7 cellular contexts compared by ENCODE assay signal in the genomic region with DNA sequence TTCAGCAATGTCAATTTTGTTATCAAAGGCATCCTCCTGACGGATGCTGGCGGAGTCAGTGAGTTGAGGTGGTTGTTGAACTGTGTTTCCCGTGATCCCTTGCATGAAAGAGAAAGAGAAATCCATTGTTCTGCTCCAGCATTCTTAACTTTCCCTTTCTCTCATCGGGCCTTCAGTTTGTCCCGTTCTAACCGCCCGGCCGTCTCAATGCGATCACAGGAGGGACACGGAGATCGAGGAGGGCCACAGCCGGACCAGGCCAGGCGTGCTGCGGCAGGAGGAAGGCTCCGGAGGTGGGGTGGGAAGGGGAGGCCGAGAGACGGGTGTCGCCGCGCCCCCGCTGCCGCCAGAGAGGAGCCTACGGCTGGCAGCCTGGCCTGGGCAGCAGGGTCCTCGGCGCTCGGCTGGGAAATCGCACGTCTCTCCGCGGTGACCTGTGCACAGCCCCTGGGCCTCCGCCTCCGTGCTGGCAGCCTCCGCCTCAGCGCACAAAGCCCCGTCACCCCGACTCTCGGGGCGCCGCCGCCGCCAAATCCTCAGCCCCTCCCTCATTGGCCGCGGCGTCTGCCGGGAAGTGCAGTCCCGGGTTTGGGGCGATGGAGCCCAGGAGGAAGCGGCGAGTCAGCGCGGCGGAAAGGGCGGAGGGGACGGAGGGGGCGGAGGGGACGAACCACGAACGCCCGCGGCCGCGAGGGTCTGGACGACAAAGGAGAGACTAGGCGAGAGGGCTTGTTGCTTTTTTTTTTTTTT. TPM values are rescaled to one million over a fixed set of nuclear protein-coding genes. Genes with fewer than 3 reads are reported as not detected.
DNase-seq lines count a peak whose midpoint lies in the region; ATAC-seq and TF ChIP-seq lines count a peak whose summit lies in the region.

No MANE protein-coding gene starts in this region.

- H3K27ac ChIP-seq in right cardiac atrium (ENCODE audit: low read length) (peak overlapping the region; percentile 82), psoas muscle (peak overlapping the region; percentile 77), upper lobe of right lung (peak overlapping the region; percentile 96)

- H3K4me1 ChIP-seq in right cardiac atrium (ENCODE audit: control insufficient read depth, insufficient read depth, low read length) (no peaks in the 10 kb centered on the region), psoas muscle (peaks cover 6% of the 10 kb centered on the region), upper lobe of right lung (peaks cover 4% of the 10 kb centered on the region)

- TF ChIP-seq CTCF in psoas muscle (IDR thresholded peaks at IDR 0.05): no peak
- no peak for TF ChIP-seq CTCF in upper lobe of right lung (IDR thresholded peaks at IDR 0.05)

- ATAC-seq in GM18520 (IDR thresholded peaks at IDR 0.05; ENCODE audit: unreplicated experiment): peak; percentile 41
- peak; percentile 62 for ATAC-seq in HG03439 (IDR thresholded peaks at IDR 0.05; ENCODE audit: unreplicated experiment)
- peak; percentile 97 for ATAC-seq in right cardiac atrium
- ATAC-seq in psoas muscle: peak; percentile 57 to 93 (median 80)
- ATAC-seq in upper lobe of right lung: peak; percentile 96

- peak in 57 of 58 donors; percentile 24 to 83 (median 71) for DNase-seq in anterior cingulate cortex (lab: John Stamatoyannopoulos, UW)
- peak; percentile 88 to 95 (median 94) for DNase-seq in right cardiac atrium
- peak; percentile 83 to 84 for DNase-seq in psoas muscle
- peak; percentile 92 for DNase-seq in upper lobe of right lung

- H3K9me3 Mint-ChIP-seq in T-helper 1 cell treated with Interleukin-12 subunit alpha and Interleukin-12 subunit beta and Interleukin-4 antibody, amounts not matched to agents 30 μg/mL and 1 μg/mL, for 36 hours: no peaks in the 10 kb centered on the region

- H3K4me3 Mint-ChIP-seq in T-helper 1 cell treated with Interleukin-12 subunit alpha and Interleukin-12 subunit beta and Interleukin-4 antibody, amounts not matched to agents 30 μg/mL and 1 μg/mL, for 36 hours: peak overlapping the region; percentile 94

- H3K9me3 ChIP-seq in right cardiac atrium (ENCODE audit: control insufficient read depth, low read length) (no peaks in the 10 kb centered on the region), psoas muscle (no peaks in the 10 kb centered on the region), upper lobe of right lung (no peaks in the 10 kb centered on the region)

- H3K27me3 Mint-ChIP-seq in T-helper 1 cell treated with Interleukin-12 subunit alpha and Interleukin-12 subunit beta and Interleukin-4 antibody, amounts not matched to agents 30 μg/mL and 1 μg/mL, for 36 hours (ENCODE audit: low read depth): peaks cover 31% of the 10 kb centered on the region

- intact Hi-C loops in right cardiac atrium (cut with DNase I) (no loop called here), psoas muscle (cut with DNase I) (no loop called here), upper lobe of right lung (cut with DNase I) (no loop called here)

- peak overlapping the region; percentile 76 for H3K4me3 ChIP-seq in right cardiac atrium (ENCODE audit: low read length)
- H3K4me3 ChIP-seq in psoas muscle: peak overlapping the region; percentile 78
- peak overlapping the region; percentile 71 for H3K4me3 ChIP-seq in upper lobe of right lung

- H3K36me3 ChIP-seq in psoas muscle (ENCODE audit: insufficient read depth in 1 of 2, low read depth in 1 of 2) (no peaks in the 10 kb centered on the region), upper lobe of right lung (no peaks in the 10 kb centered on the region)

- H3K27ac Mint-ChIP-seq in T-helper 1 cell treated with Interleukin-12 subunit alpha and Interleukin-12 subunit beta and Interleukin-4 antibody, amounts not matched to agents 30 μg/mL and 1 μg/mL, for 36 hours: peak overlapping the region; percentile 99

- H3K27me3 ChIP-seq in right cardiac atrium (ENCODE audit: control insufficient read depth, insufficient read depth) (no peaks in the 10 kb centered on the region), psoas muscle (ENCODE audit: insufficient read depth in 3 of 3, low read length in 2 of 3) (peaks cover 0 to 16% (median 0%) of the 10 kb centered on the region in 3 donors), upper lobe of right lung (no peaks in the 10 kb centered on the region)

- H3K36me3 Mint-ChIP-seq in T-helper 1 cell treated with Interleukin-12 subunit alpha and Interleukin-12 subunit beta and Interleukin-4 antibody, amounts not matched to agents 30 μg/mL and 1 μg/mL, for 36 hours (ENCODE audit: low read depth): peaks cover 2% of the 10 kb centered on the region

- WGBS in right cardiac atrium: under 1% methylated on average over 64 of the region's 64 CpGs
- WGBS in psoas muscle, 3 donors: 1 to 2% (median 1%) methylated on average over 57 to 64 of the region's 64 CpGs

- peaks cover 10% of the 10 kb centered on the region for H3K4me1 Mint-ChIP-seq in T-helper 1 cell treated with Interleukin-12 subunit alpha and Interleukin-12 subunit beta and Interleukin-4 antibody, amounts not matched to agents 30 μg/mL and 1 μg/mL, for 36 hours (ENCODE audit: low read depth)

RNA-seq across cellular contexts. Expression of gene SOST, which starts 38.1 kb away (rescaled TPM):
- total RNA-seq in right cardiac atrium (1 to 10 TPM in 1 of 4 donors, under 1 TPM in 2, not detected in 1; 0.29 to 2.0 (median 0.34) TPM), psoas muscle (not detected), upper lobe of right lung (not detected)
- polyA plus RNA-seq in right cardiac atrium (1.6 TPM), psoas muscle (not detected)

RNA-seq across cellular contexts. Expression of gene DUSP3, which starts 58.3 kb away (rescaled TPM):
- total RNA-seq in right cardiac atrium (100 to 1,000 TPM; 144 to 180 (median 154) TPM), psoas muscle (100 to 1,000 TPM; 191 to 253 (median 209) TPM), upper lobe of right lung (100.0 TPM)
- polyA plus RNA-seq in right cardiac atrium (137 TPM), psoas muscle (100 to 1,000 TPM in 2 of 3 donors, 10 to 100 TPM in 1; 90.1 to 250 (median 170) TPM)

RNA-seq across cellular contexts. Expression of gene MEOX1, which starts 58.8 kb away (rescaled TPM):
- total RNA-seq in right cardiac atrium (10 to 100 TPM in 2 of 4 donors, 1 to 10 TPM in 2; 4.2 to 16.8 (median 7.6) TPM), psoas muscle (1 to 10 TPM; 3.9 to 8.7 (median 6.4) TPM), upper lobe of right lung (1.5 TPM)
- polyA plus RNA-seq in right cardiac atrium (11.2 TPM), psoas muscle (1 to 10 TPM; 4.5 to 6.7 (median 5.0) TPM)

RNA-seq across cellular contexts. Expression of gene CFAP97D1, which starts 59.7 kb away (rescaled TPM):
- total RNA-seq in right cardiac atrium (under 1 TPM in 1 of 4 donors, not detected in 3; 0.28 TPM), psoas muscle (not detected), upper lobe of right lung (not detected)
- polyA plus RNA-seq in right cardiac atrium (0.02 TPM), psoas muscle (under 1 TPM in 2 of 3 donors, not detected in 1; 0.01 to 0.17 TPM)

Comparison
In these comparisons a context has a peak if more than half of its experiments do, and no peak if none do; other contexts are left out.
1. Peak in every context shown above with its lines: DNase-seq, ATAC-seq, H3K4me3 ChIP-seq and H3K27ac ChIP-seq.
2. ATAC-seq: peak in every context shown above with its lines; median percentile 97 in right cardiac atrium; 96 in upper lobe of right lung; 80 in psoas muscle; 62 in HG03439; 41 in GM18520.